ENCODE assay signal across 27 cellular contexts in genomic region chr6:160801418-160801817, GRCh38.
"Had no signal": no experiment of that assay in that cellular context is flagged by ENCODE, and none has a peak within 500 bp of the region (broad histone marks: within the 10 kb centered on the region; RNA-seq: fewer than 3 reads in every experiment).

No MANE protein-coding gene starts in this region.

- FAIRE-seq: astrocyte had no signal

- DNase-seq: activated CD4-positive, alpha-beta memory T cell treated with anti-CD3 and anti-CD28 coated beads, Interleukin-2, amount 10 ng/mL, durations not matched to agents 7 days and 5 days; activated CD4-positive, alpha-beta T cell treated with anti-CD3 and anti-CD28 coated beads for 1 hour; activated CD4-positive, alpha-beta T cell treated with anti-CD3 and anti-CD28 coated beads for 48 hours; activated CD4-positive, CD25-positive, alpha-beta regulatory T cell; activated CD8-positive, alpha-beta memory T cell treated with anti-CD3 and anti-CD28 coated beads for 24 hours; activated CD8-positive, alpha-beta memory T cell treated with anti-CD3 and anti-CD28 coated beads, Interleukin-2, amount 10 ng/mL, durations not matched to agents 7 days and 5 days; activated CD8-positive, alpha-beta memory T cell treated with anti-CD3 and anti-CD28 coated beads, Interleukin-2, amount 50 U/mL, for 48 hours; activated gamma-delta T cell; activated naive CD4-positive, alpha-beta T cell treated with anti-CD3 and anti-CD28 coated beads for 36 hours; adrenal gland; body of pancreas; cortex of kidney; Karpas-422; NCI-H1092; NCI-H1417 treated with DMSO at 0.1 percent for 48 hours; NCI-H187 treated with DMSO at 0.1 percent for 48 hours; NCI-H2081; NCI-H2227 treated with DMSO at 0.1 percent for 48 hours; NCI-H446; NCI-H510A treated with DMSO at 0.1 percent for 48 hours; PC-9; SHP77; SJCRH30; T1000; WERI-Rb-1 had no signal

- ATAC-seq: activated CD8-positive, alpha-beta memory T cell treated with anti-CD3 and anti-CD28 coated beads, Interleukin-2, amount 10 ng/mL, durations not matched to agents 7 days and 5 days; activated naive CD4-positive, alpha-beta T cell treated with anti-CD3 and anti-CD28 coated beads, Interleukin-2, amount 50 U/mL, for 72 hours; body of pancreas had no signal
